In the genomic region with DNA sequence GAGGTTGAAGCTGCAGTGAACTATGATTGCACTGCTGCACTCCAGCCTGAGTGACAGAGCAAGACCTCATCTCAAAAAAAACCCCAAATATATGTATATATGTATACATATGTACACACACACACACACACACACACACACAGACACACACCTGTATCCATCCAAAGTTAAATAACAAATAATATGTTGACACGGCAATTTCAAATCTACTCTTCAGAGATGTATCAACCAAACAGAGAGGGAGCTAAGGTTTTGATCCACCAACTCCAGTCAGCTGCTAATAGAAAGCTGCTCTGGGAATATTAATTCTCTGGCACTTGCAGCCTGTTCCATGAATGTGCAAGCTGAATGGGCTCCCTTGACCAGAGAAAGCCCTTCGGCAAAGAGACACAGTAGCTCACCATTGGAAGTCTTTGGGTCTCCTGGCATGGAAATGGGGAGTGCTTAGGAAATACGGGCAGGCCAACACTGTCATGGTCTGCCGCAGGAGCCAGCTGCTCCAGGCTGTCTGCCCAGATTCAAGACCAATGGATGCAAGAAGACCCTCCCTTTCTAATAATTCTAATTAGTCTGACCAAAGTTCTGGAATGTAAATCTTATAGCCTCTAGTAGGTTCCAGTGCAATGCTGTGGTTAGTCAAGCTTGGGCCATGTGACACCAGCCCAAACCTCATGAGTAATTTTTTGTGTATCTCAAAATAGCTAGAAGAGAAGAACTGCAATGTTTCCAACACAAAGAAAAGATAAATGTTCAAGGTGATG, we compare ENCODE assay signal across 31 cellular contexts.
"Had no signal": no experiment of that assay in that cellular context is flagged by ENCODE, and none has a peak within 500 bp of the region (broad histone marks: within the 10 kb centered on the region; RNA-seq: fewer than 3 reads in every experiment).

No MANE protein-coding gene starts in this region.

- H3K4me3 ChIP-seq: breast epithelium, cardiac muscle cell, colonic mucosa, esophagus squamous epithelium had no signal

- H3K27me3 Mint-ChIP-seq: activated B cell treated with CpG ODN at 0.5 μM for 24 hours; activated CD4-positive, alpha-beta T cell treated with anti-CD3 and anti-CD28 coated beads for 36 hours; activated T-helper 17 cell treated with anti-CD3 and anti-CD28 coated beads, Interleukin-2, amount 50 U/mL, for 72 hours; brain; T-helper 17 cell had no signal

- H3K4me3 Mint-ChIP-seq: activated B cell treated with CpG ODN at 0.5 μM for 24 hours; activated CD4-positive, alpha-beta memory T cell treated with anti-CD3 and anti-CD28 coated beads for 36 hours; activated CD4-positive, alpha-beta T cell treated with anti-CD3 and anti-CD28 coated beads for 36 hours; activated CD4-positive, alpha-beta T cell treated with anti-CD3 and anti-CD28 coated beads, Interleukin-2, amount 10 ng/mL, durations not matched to agents 24 days and 14 days; activated CD8-positive, alpha-beta memory T cell treated with anti-CD3 and anti-CD28 coated beads, Interleukin-2, amount 10 ng/mL, durations not matched to agents 7 days and 5 days; activated CD8-positive, alpha-beta T cell treated with anti-CD3 and anti-CD28 coated beads, Interleukin-2, amount 10 ng/mL, durations not matched to agents 7 days and 5 days; activated naive CD8-positive, alpha-beta T cell; activated T-helper 17 cell treated with anti-CD3 and anti-CD28 coated beads, Interleukin-2, amount 50 U/mL, for 72 hours; brain; T-helper 17 cell; T-helper 2 cell treated with Interferon-gamma antibody and Interleukin-4, amounts not matched to agents 5 μg/mL and 100 μg/mL, for 36 hours had no signal

- H3K4me1 ChIP-seq: breast epithelium, colonic mucosa, esophagus squamous epithelium had no signal

- H3K27me3 ChIP-seq: breast epithelium, cardiac muscle cell, colonic mucosa, esophagus squamous epithelium had no signal

- H3K36me3 ChIP-seq: breast epithelium, cardiac muscle cell, colonic mucosa, esophagus squamous epithelium, WERI-Rb-1 had no signal

- ATAC-seq: activated CD4-positive, alpha-beta T cell treated with anti-CD3 and anti-CD28 coated beads for 36 hours; activated CD4-positive, CD25-positive, alpha-beta regulatory T cell treated with anti-CD3 and anti-CD28 coated beads, Interleukin-2, amount 50 U/mL, for 24 hours; activated CD8-positive, alpha-beta memory T cell treated with anti-CD3 and anti-CD28 coated beads, Interleukin-2, amount 10 ng/mL, durations not matched to agents 7 days and 5 days; activated CD8-positive, alpha-beta T cell treated with anti-CD3 and anti-CD28 coated beads, Interleukin-2, amount 10 ng/mL, durations not matched to agents 7 days and 5 days; activated T-helper 17 cell treated with anti-CD3 and anti-CD28 coated beads, Interleukin-2, amount 50 U/mL, for 72 hours; T-helper 17 cell had no signal

- H3K9me3 Mint-ChIP-seq: activated B cell treated with CpG ODN at 0.5 μM for 24 hours; activated CD4-positive, alpha-beta memory T cell treated with anti-CD3 and anti-CD28 coated beads for 36 hours; activated CD4-positive, alpha-beta T cell treated with anti-CD3 and anti-CD28 coated beads, Interleukin-2, amount 10 ng/mL, durations not matched to agents 24 days and 14 days; activated T-helper 17 cell treated with anti-CD3 and anti-CD28 coated beads, Interleukin-2, amount 50 U/mL, for 72 hours; brain; T-helper 2 cell treated with Interferon-gamma antibody and Interleukin-4, amounts not matched to agents 5 μg/mL and 100 μg/mL, for 36 hours had no signal

- H3K36me3 Mint-ChIP-seq: activated CD4-positive, alpha-beta memory T cell treated with anti-CD3 and anti-CD28 coated beads for 36 hours; activated CD8-positive, alpha-beta memory T cell treated with anti-CD3 and anti-CD28 coated beads, Interleukin-2, amount 10 ng/mL, durations not matched to agents 7 days and 5 days; activated naive CD8-positive, alpha-beta T cell; brain had no signal

- DNase-seq: activated B cell treated with CpG ODN at 0.5 μM for 24 hours; activated CD4-positive, alpha-beta memory T cell treated with anti-CD3 and anti-CD28 coated beads for 36 hours; activated CD4-positive, alpha-beta T cell treated with anti-CD3 and anti-CD28 coated beads for 36 hours; activated CD4-positive, alpha-beta T cell treated with anti-CD3 and anti-CD28 coated beads, Interleukin-2, amount 10 ng/mL, durations not matched to agents 24 days and 14 days; activated CD8-positive, alpha-beta memory T cell treated with anti-CD3 and anti-CD28 coated beads, Interleukin-2, amount 10 ng/mL, durations not matched to agents 7 days and 5 days; activated CD8-positive, alpha-beta memory T cell treated with anti-CD3 and anti-CD28 coated beads, Interleukin-2, amount 50 U/mL, for 4 hours; activated CD8-positive, alpha-beta T cell treated with anti-CD3 and anti-CD28 coated beads, Interleukin-2, amount 10 ng/mL, durations not matched to agents 7 days and 5 days; activated effector memory CD4-positive, alpha-beta T cell treated with Interleukin-2 at 50 U/mL for 16 hours; activated gamma-delta T cell treated with Interleukin-2 at 50 U/mL for 16 hours; activated naive CD4-positive, alpha-beta T cell treated with anti-CD3 and anti-CD28 coated beads, Interleukin-2, amount 50 U/mL, for 16 hours; activated naive CD4-positive, alpha-beta T cell treated with Interleukin-2 at 50 U/mL for 16 hours; activated T-cell treated with anti-CD3 and anti-CD28 coated beads, Interleukin-2, amount 50 U/mL, for 1 hour; amniotic stem cell; aorta; central memory CD4-positive, alpha-beta T cell; cerebellar nuclear complex; colonic mucosa; effector CD8-positive, alpha-beta T cell; esophagus squamous epithelium; T-helper 1 cell; T-helper 17 cell; T1000; WERI-Rb-1 had no signal

- H3K9me3 ChIP-seq: breast epithelium, colonic mucosa, esophagus squamous epithelium had no signal

- H3K4me1 Mint-ChIP-seq: activated B cell treated with CpG ODN at 0.5 μM for 24 hours; activated CD4-positive, alpha-beta T cell treated with anti-CD3 and anti-CD28 coated beads for 36 hours; activated CD4-positive, alpha-beta T cell treated with anti-CD3 and anti-CD28 coated beads, Interleukin-2, amount 10 ng/mL, durations not matched to agents 24 days and 14 days; activated CD8-positive, alpha-beta memory T cell treated with anti-CD3 and anti-CD28 coated beads, Interleukin-2, amount 10 ng/mL, durations not matched to agents 7 days and 5 days; activated T-helper 17 cell treated with anti-CD3 and anti-CD28 coated beads, Interleukin-2, amount 50 U/mL, for 72 hours; T-helper 17 cell had no signal

- H3K27ac ChIP-seq: breast epithelium, cardiac muscle cell, colonic mucosa, epithelial cell of prostate, esophagus squamous epithelium, WERI-Rb-1 had no signal

- H3K27ac Mint-ChIP-seq: activated B cell treated with CpG ODN at 0.5 μM for 24 hours; activated CD4-positive, alpha-beta memory T cell treated with anti-CD3 and anti-CD28 coated beads for 36 hours; activated CD4-positive, alpha-beta T cell treated with anti-CD3 and anti-CD28 coated beads for 36 hours; activated CD4-positive, alpha-beta T cell treated with anti-CD3 and anti-CD28 coated beads, Interleukin-2, amount 10 ng/mL, durations not matched to agents 24 days and 14 days; activated CD8-positive, alpha-beta memory T cell treated with anti-CD3 and anti-CD28 coated beads, Interleukin-2, amount 10 ng/mL, durations not matched to agents 7 days and 5 days; activated CD8-positive, alpha-beta T cell treated with anti-CD3 and anti-CD28 coated beads, Interleukin-2, amount 10 ng/mL, durations not matched to agents 7 days and 5 days; activated naive CD8-positive, alpha-beta T cell; activated T-helper 17 cell treated with anti-CD3 and anti-CD28 coated beads, Interleukin-2, amount 50 U/mL, for 72 hours; brain; T-helper 17 cell; T-helper 2 cell treated with Interferon-gamma antibody and Interleukin-4, amounts not matched to agents 5 μg/mL and 100 μg/mL, for 36 hours had no signal
